In the genomic region with DNA sequence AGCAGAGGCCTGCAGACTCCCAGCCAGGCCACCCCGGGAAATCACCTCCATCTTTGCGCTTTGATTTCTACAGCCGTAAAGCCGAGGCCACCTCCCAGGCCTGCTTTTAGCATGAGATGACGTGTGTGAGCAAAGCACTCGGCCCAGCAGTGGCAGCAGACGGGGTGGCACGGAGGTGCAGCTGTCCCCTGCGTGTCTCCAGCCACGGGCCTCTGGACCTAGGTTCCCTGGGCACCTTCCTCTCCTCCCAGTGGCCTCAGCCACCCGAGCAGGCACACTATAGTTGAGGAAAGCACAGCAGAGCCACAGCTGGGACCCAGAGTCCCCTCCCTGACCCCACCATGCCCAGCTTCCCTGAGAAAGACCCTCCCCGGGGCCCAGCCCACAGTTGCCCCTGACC, we compare ENCODE assay signal across 38 cellular contexts. TPM values are rescaled to one million over a fixed set of nuclear protein-coding genes. Genes with fewer than 3 reads are reported as not detected.
"Had no signal": no experiment of that assay in that cellular context is flagged by ENCODE, and none has a peak within 500 bp of the region (broad histone marks: within the 10 kb centered on the region; RNA-seq: fewer than 3 reads in every experiment).

No MANE protein-coding gene starts in this region.

- ATAC-seq: activated CD4-positive, alpha-beta T cell treated with anti-CD3 and anti-CD28 coated beads for 36 hours; activated CD4-positive, CD25-positive, alpha-beta regulatory T cell treated with anti-CD3 and anti-CD28 coated beads, Interleukin-2, amount 50 U/mL, for 24 hours; activated naive CD8-positive, alpha-beta T cell treated with anti-CD3 and anti-CD28 coated beads, Interleukin-2, amount 50 U/mL, for 24 hours; PC-3; WTC11 had no signal

- H3K4me3 ChIP-seq: MG63, Peyer's patch, SJSA1 had no signal

- H3K9ac ChIP-seq: SK-N-SH had no signal

- DNase-seq: activated CD4-positive, alpha-beta memory T cell treated with anti-CD3 and anti-CD28 coated beads for 36 hours; activated CD4-positive, alpha-beta T cell treated with anti-CD3 and anti-CD28 coated beads for 36 hours; activated CD4-positive, alpha-beta T cell treated with anti-CD3 and anti-CD28 coated beads, Interleukin-2, amount 10 ng/mL, durations not matched to agents 7 days and 5 days; activated CD8-positive, alpha-beta memory T cell treated with anti-CD3 and anti-CD28 coated beads, Interleukin-2, amount 50 U/mL, for 4 hours; activated effector memory CD4-positive, alpha-beta T cell treated with Interleukin-2 at 50 U/mL for 16 hours; activated naive CD4-positive, alpha-beta T cell treated with anti-CD3 and anti-CD28 coated beads, Interleukin-2, amount 10 ng/mL, durations not matched to agents 7 days and 5 days; activated naive CD8-positive, alpha-beta T cell treated with anti-CD3 and anti-CD28 coated beads, Interleukin-2, amount 50 U/mL, for 24 hours; activated T-cell treated with anti-CD3 and anti-CD28 coated beads for 4 hours; activated T-cell treated with anti-CD3 and anti-CD28 coated beads, Interleukin-2, amount 50 U/mL, for 48 hours; anterior cingulate cortex; caudate nucleus; cerebellar nuclear complex; Kasumi-1; MG63; NCI-H1092; NCI-H1436 treated with DMSO at 0.1 percent for 48 hours; NCI-H1694 treated with DMSO at 0.1 percent for 48 hours; NCI-H2029 treated with DMSO at 0.1 percent for 48 hours; NCI-H2107; NCI-H2171; NCI-H510A; NCI-H526; NCI-H748 treated with DMSO at 0.1 percent for 48 hours; NK-92 treated with Interleukin-12 subunit alpha and Interleukin-12 subunit beta, amount 100 ng/mL, for 24 hours; PC-3; Peyer's patch; RPMI8226; SHP77 treated with DMSO at 0.1 percent for 48 hours; SK-N-SH had no signal

- H3K27ac Mint-ChIP-seq: activated CD4-positive, alpha-beta memory T cell treated with anti-CD3 and anti-CD28 coated beads for 36 hours; activated CD4-positive, alpha-beta T cell treated with anti-CD3 and anti-CD28 coated beads for 36 hours; activated CD4-positive, alpha-beta T cell treated with anti-CD3 and anti-CD28 coated beads, Interleukin-2, amount 10 ng/mL, durations not matched to agents 7 days and 5 days; activated naive CD4-positive, alpha-beta T cell treated with anti-CD3 and anti-CD28 coated beads, Interleukin-2, amount 10 ng/mL, durations not matched to agents 7 days and 5 days; activated naive CD8-positive, alpha-beta T cell; activated naive CD8-positive, alpha-beta T cell treated with anti-CD3 and anti-CD28 coated beads, Interleukin-2, amount 50 U/mL, for 24 hours; T-helper 1 cell treated with Interleukin-12 subunit alpha and Interleukin-12 subunit beta and Interleukin-4 antibody, amounts not matched to agents 30 μg/mL and 1 μg/mL, for 36 hours; T-helper 2 cell treated with Interferon-gamma antibody and Interleukin-4, amounts not matched to agents 5 μg/mL and 100 μg/mL, for 36 hours had no signal

- H3K27me3 ChIP-seq: MG63, Peyer's patch, SJSA1 had no signal

- H3K27ac ChIP-seq: Peyer's patch, SJSA1 had no signal

- H3K4me2 ChIP-seq: SK-N-SH had no signal

- H3K9me3 Mint-ChIP-seq: activated CD4-positive, alpha-beta memory T cell treated with anti-CD3 and anti-CD28 coated beads for 36 hours; activated CD4-positive, alpha-beta T cell treated with anti-CD3 and anti-CD28 coated beads, Interleukin-2, amount 10 ng/mL, durations not matched to agents 7 days and 5 days; activated naive CD4-positive, alpha-beta T cell treated with anti-CD3 and anti-CD28 coated beads, Interleukin-2, amount 10 ng/mL, durations not matched to agents 7 days and 5 days; activated naive CD8-positive, alpha-beta T cell treated with anti-CD3 and anti-CD28 coated beads, Interleukin-2, amount 50 U/mL, for 24 hours; brain; T-helper 1 cell treated with Interleukin-12 subunit alpha and Interleukin-12 subunit beta and Interleukin-4 antibody, amounts not matched to agents 30 μg/mL and 1 μg/mL, for 36 hours; T-helper 2 cell treated with Interferon-gamma antibody and Interleukin-4, amounts not matched to agents 5 μg/mL and 100 μg/mL, for 36 hours; WTC11 had no signal

- H3K36me3 Mint-ChIP-seq: activated CD4-positive, alpha-beta memory T cell treated with anti-CD3 and anti-CD28 coated beads for 36 hours; activated naive CD4-positive, alpha-beta T cell treated with anti-CD3 and anti-CD28 coated beads, Interleukin-2, amount 10 ng/mL, durations not matched to agents 7 days and 5 days; activated naive CD8-positive, alpha-beta T cell; WTC11 had no signal

- H3K4me1 Mint-ChIP-seq: activated CD4-positive, alpha-beta T cell treated with anti-CD3 and anti-CD28 coated beads for 36 hours had no signal

- H3K27me3 Mint-ChIP-seq: activated CD4-positive, alpha-beta memory T cell treated with anti-CD3 and anti-CD28 coated beads for 36 hours; activated CD4-positive, alpha-beta T cell treated with anti-CD3 and anti-CD28 coated beads for 36 hours; activated CD4-positive, alpha-beta T cell treated with anti-CD3 and anti-CD28 coated beads, Interleukin-2, amount 10 ng/mL, durations not matched to agents 7 days and 5 days; activated naive CD8-positive, alpha-beta T cell; brain had no signal

- H3K4me3 Mint-ChIP-seq: activated CD4-positive, alpha-beta memory T cell treated with anti-CD3 and anti-CD28 coated beads for 36 hours; activated CD4-positive, alpha-beta T cell treated with anti-CD3 and anti-CD28 coated beads for 36 hours; activated CD4-positive, alpha-beta T cell treated with anti-CD3 and anti-CD28 coated beads, Interleukin-2, amount 10 ng/mL, durations not matched to agents 7 days and 5 days; activated naive CD4-positive, alpha-beta T cell treated with anti-CD3 and anti-CD28 coated beads, Interleukin-2, amount 10 ng/mL, durations not matched to agents 7 days and 5 days; activated naive CD8-positive, alpha-beta T cell; activated naive CD8-positive, alpha-beta T cell treated with anti-CD3 and anti-CD28 coated beads, Interleukin-2, amount 50 U/mL, for 24 hours; brain; T-helper 1 cell treated with Interleukin-12 subunit alpha and Interleukin-12 subunit beta and Interleukin-4 antibody, amounts not matched to agents 30 μg/mL and 1 μg/mL, for 36 hours; T-helper 2 cell treated with Interferon-gamma antibody and Interleukin-4, amounts not matched to agents 5 μg/mL and 100 μg/mL, for 36 hours; WTC11 had no signal

- FAIRE-seq: bronchial epithelial cell, TTC549 had no signal

- H3K9me3 ChIP-seq: MG63, Peyer's patch, SJSA1, SK-N-SH had no signal

- H3K4me1 ChIP-seq: Peyer's patch had no signal

- H3K36me3 ChIP-seq: MG63, Peyer's patch had no signal

RNA-seq across cellular contexts. Expression of a gene that starts 55.5 kb away (rescaled TPM):
- total RNA-seq: bronchial epithelial cell, Peyer's patch, SJSA1, WTC11 had no signal
